ENCODE assay signal across 21 cellular contexts in genomic region chr17:47800686-47801085, GRCh38. TPM values are rescaled to one million over a fixed set of nuclear protein-coding genes. Genes with fewer than 3 reads are reported as not detected.
"Had no signal": no experiment of that assay in that cellular context is flagged by ENCODE, and none has a peak within 500 bp of the region (broad histone marks: within the 10 kb centered on the region; RNA-seq: fewer than 3 reads in every experiment).

No MANE protein-coding gene starts in this region.

- H3K27me3 ChIP-seq: gastrocnemius medialis, right lobe of liver, testis had no signal

- H3K9me3 Mint-ChIP-seq: activated naive CD8-positive, alpha-beta T cell treated with anti-CD3 and anti-CD28 coated beads, Interleukin-2, amount 50 U/mL, for 24 hours; activated T-cell treated with anti-CD3 and anti-CD28 coated beads, Interleukin-2, amount 50 U/mL, for 72 hours; effector memory CD8-positive, alpha-beta T cell; naive B cell; stimulated activated memory B cell treated with anti-CD40 and anti-IgM and Interleukin-4, amounts not matched to agents 10 μg/mL and 1 μg/mL and 100 μg/mL, for 72 hours had no signal

- H3K36me3 ChIP-seq: esophagus squamous epithelium, gastrocnemius medialis, lower lobe of right lung, right lobe of liver, WERI-Rb-1 had no signal

- DNase-seq: activated CD4-positive, alpha-beta T cell treated with anti-CD3 and anti-CD28 coated beads for 1 hour; activated gamma-delta T cell; activated naive CD4-positive, alpha-beta T cell treated with anti-CD3 and anti-CD28 coated beads, Interleukin-2, amount 50 U/mL, for 16 hours; activated naive CD8-positive, alpha-beta T cell treated with anti-CD3 and anti-CD28 coated beads, Interleukin-2, amount 50 U/mL, for 24 hours; activated T-cell treated with anti-CD3 and anti-CD28 coated beads, Interleukin-2, amount 50 U/mL, for 72 hours; effector memory CD8-positive, alpha-beta T cell; esophagus squamous epithelium; gastrocnemius medialis; hypothalamus; left colon; lower lobe of right lung; mesendoderm; naive B cell; occipital lobe; right lobe of liver; small intestine; T-helper 1 cell; testis; trophoblast cell; WERI-Rb-1 had no signal

- ATAC-seq: activated naive CD8-positive, alpha-beta T cell treated with anti-CD3 and anti-CD28 coated beads, Interleukin-2, amount 50 U/mL, for 24 hours; activated T-cell treated with anti-CD3 and anti-CD28 coated beads, Interleukin-2, amount 50 U/mL, for 72 hours; effector memory CD8-positive, alpha-beta T cell; gastrocnemius medialis; left colon; lower lobe of right lung; stimulated activated memory B cell treated with anti-CD40 and anti-IgM and Interleukin-4, amounts not matched to agents 10 μg/mL and 1 μg/mL and 100 μg/mL, for 72 hours had no signal

- H3K27ac Mint-ChIP-seq: activated naive CD8-positive, alpha-beta T cell treated with anti-CD3 and anti-CD28 coated beads, Interleukin-2, amount 50 U/mL, for 24 hours; activated T-cell treated with anti-CD3 and anti-CD28 coated beads, Interleukin-2, amount 50 U/mL, for 72 hours; effector memory CD8-positive, alpha-beta T cell; naive B cell; stimulated activated memory B cell treated with anti-CD40 and anti-IgM and Interleukin-4, amounts not matched to agents 10 μg/mL and 1 μg/mL and 100 μg/mL, for 72 hours had no signal

- H3K4me3 Mint-ChIP-seq: activated naive CD8-positive, alpha-beta T cell treated with anti-CD3 and anti-CD28 coated beads, Interleukin-2, amount 50 U/mL, for 24 hours; activated T-cell treated with anti-CD3 and anti-CD28 coated beads, Interleukin-2, amount 50 U/mL, for 72 hours; effector memory CD8-positive, alpha-beta T cell; stimulated activated memory B cell treated with anti-CD40 and anti-IgM and Interleukin-4, amounts not matched to agents 10 μg/mL and 1 μg/mL and 100 μg/mL, for 72 hours had no signal

- H3K9me3 ChIP-seq: esophagus squamous epithelium, gastrocnemius medialis, lower lobe of right lung, right lobe of liver, testis had no signal

- H3K4me1 ChIP-seq: esophagus squamous epithelium, lower lobe of right lung, right lobe of liver, testis had no signal

- H3K36me3 Mint-ChIP-seq: naive B cell; stimulated activated memory B cell treated with anti-CD40 and anti-IgM and Interleukin-4, amounts not matched to agents 10 μg/mL and 1 μg/mL and 100 μg/mL, for 72 hours had no signal

- H3K4me3 ChIP-seq: esophagus squamous epithelium, gastrocnemius medialis, lower lobe of right lung, right lobe of liver, testis had no signal

- H3K4me1 Mint-ChIP-seq: activated naive CD8-positive, alpha-beta T cell treated with anti-CD3 and anti-CD28 coated beads, Interleukin-2, amount 50 U/mL, for 24 hours; stimulated activated memory B cell treated with anti-CD40 and anti-IgM and Interleukin-4, amounts not matched to agents 10 μg/mL and 1 μg/mL and 100 μg/mL, for 72 hours had no signal

- H3K27ac ChIP-seq: esophagus squamous epithelium, gastrocnemius medialis, lower lobe of right lung, right lobe of liver, testis, WERI-Rb-1 had no signal

RNA-seq across cellular contexts. Expression of gene LRRC46, which starts 30.8 kb away (rescaled TPM):
- total RNA-seq: occipital lobe had no signal
